In the genomic region with DNA sequence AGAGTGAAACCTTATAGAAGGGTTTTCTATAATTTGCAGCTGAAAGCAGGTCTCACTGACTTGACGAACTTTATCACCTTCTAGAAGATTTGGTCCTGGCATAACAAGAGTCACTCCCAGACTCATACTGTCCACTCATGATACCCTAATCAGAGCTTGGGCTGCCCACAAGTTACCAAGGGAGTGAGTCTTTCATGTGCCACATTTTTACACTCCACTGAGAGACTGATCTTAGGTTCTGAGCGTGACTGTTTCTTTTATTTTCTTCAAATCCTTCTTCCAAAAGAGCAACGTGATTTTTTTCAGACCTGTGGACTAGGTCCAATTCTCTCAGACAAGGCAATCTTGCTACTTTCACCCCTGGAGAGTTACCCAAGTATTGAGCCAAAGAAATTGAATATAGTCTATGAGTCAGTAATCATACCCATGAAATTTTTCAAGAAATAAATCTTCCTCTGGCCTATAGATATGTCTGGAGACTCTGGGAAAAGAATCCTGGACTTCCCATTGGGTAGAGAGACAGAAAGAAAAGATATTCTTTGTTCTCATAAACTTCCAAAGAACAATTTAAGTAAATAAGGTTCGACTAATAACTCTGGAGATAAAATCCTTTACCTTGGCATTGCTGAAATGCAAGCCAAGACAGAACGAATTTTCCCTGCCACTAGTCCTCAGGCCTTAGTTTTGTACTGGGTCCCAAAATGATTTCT, we compare ENCODE assay signal across 24 cellular contexts. TPM values are rescaled to one million over a fixed set of nuclear protein-coding genes. Genes with fewer than 3 reads are reported as not detected.
DNase-seq lines count a peak whose midpoint lies in the region; ATAC-seq and TF ChIP-seq lines count a peak whose summit lies in the region.
"Had no signal": no experiment of that assay in that cellular context is flagged by ENCODE, and none has a peak within 500 bp of the region (broad histone marks: within the 10 kb centered on the region; RNA-seq: fewer than 3 reads in every experiment).

No MANE protein-coding gene starts in this region.

- TF ChIP-seq CTCF in Loucy (conservative IDR thresholded peaks at IDR 0.05; ENCODE audit: low read length) (no peak), choroid plexus epithelial cell (conservative IDR thresholded peaks at IDR 0.05; ENCODE audit: low read depth, low read length) (no peak), osteocyte (IDR thresholded peaks at IDR 0.05) (no peak), natural killer cell (IDR thresholded peaks at IDR 0.05) (no peak)

- H3K9me3 Mint-ChIP-seq in osteocyte (ENCODE audit: unreplicated experiment) = no peaks in the 10 kb centered on the region
- no peaks in the 10 kb centered on the region for H3K9me3 Mint-ChIP-seq in natural killer cell
- H3K9me3 Mint-ChIP-seq: activated CD8-positive, alpha-beta T cell treated with anti-CD3 and anti-CD28 coated beads for 36 hours; activated naive CD4-positive, alpha-beta T cell treated with anti-CD3 and anti-CD28 coated beads, Interleukin-2, amount 10 ng/mL, durations not matched to agents 7 days and 5 days; naive thymus-derived CD8-positive, alpha-beta T cell; stimulated activated naive CD8-positive, alpha-beta T cell treated with anti-CD3 and anti-CD28 coated beads, Interleukin-15, Interleukin-2, amounts not matched to agents 100 ng/mL and 50 ng/mL, for 24 hours; T-helper 2 cell treated with Interferon-gamma antibody and Interleukin-4, amounts not matched to agents 5 μg/mL and 100 μg/mL, for 36 hours had no signal

- H3K36me3 ChIP-seq in Loucy (ENCODE audit: insufficient read depth, low read length) = no peaks in the 10 kb centered on the region
- H3K36me3 ChIP-seq in thymus (ENCODE audit: control insufficient read depth, insufficient read depth) = no peaks in the 10 kb centered on the region
- H3K36me3 ChIP-seq: colonic mucosa had no signal

- intact Hi-C loops in natural killer cell (cut with micrococcal nuclease) = no loop called here

- H3K4me2 ChIP-seq in Loucy (ENCODE audit: low read depth, low read length, poor library complexity, severe bottlenecking) = peak overlapping the region; percentile 35
- H3K4me2 ChIP-seq: smooth muscle cell had no signal

- H3K27me3 Mint-ChIP-seq in osteocyte (ENCODE audit: unreplicated experiment) (no peaks in the 10 kb centered on the region), natural killer cell (ENCODE audit: low read depth in 2 of 2) (peaks cover 10 to 16% of the 10 kb centered on the region in 2 donors)

- H3K27ac Mint-ChIP-seq in osteocyte (ENCODE audit: unreplicated experiment) (peak overlapping the region; percentile 63), natural killer cell (no peak overlapping the region)
- H3K27ac Mint-ChIP-seq: activated CD8-positive, alpha-beta T cell treated with anti-CD3 and anti-CD28 coated beads for 36 hours; activated naive CD4-positive, alpha-beta T cell treated with anti-CD3 and anti-CD28 coated beads, Interleukin-2, amount 10 ng/mL, durations not matched to agents 7 days and 5 days; naive thymus-derived CD8-positive, alpha-beta T cell; stimulated activated naive CD8-positive, alpha-beta T cell treated with anti-CD3 and anti-CD28 coated beads, Interleukin-15, Interleukin-2, amounts not matched to agents 100 ng/mL and 50 ng/mL, for 24 hours; T-helper 2 cell treated with Interferon-gamma antibody and Interleukin-4, amounts not matched to agents 5 μg/mL and 100 μg/mL, for 36 hours had no signal

- ATAC-seq in natural killer cell = no peak
- ATAC-seq: activated CD8-positive, alpha-beta T cell treated with anti-CD3 and anti-CD28 coated beads for 36 hours; naive thymus-derived CD8-positive, alpha-beta T cell had no signal

- H3K9ac ChIP-seq in Loucy (ENCODE audit: low read depth, low read length, poor library complexity, severe bottlenecking) = no peak overlapping the region

- H3K9me3 ChIP-seq in Loucy (ENCODE audit: insufficient read depth, low read depth, low read length) (no peaks in the 10 kb centered on the region), thymus (ENCODE audit: control insufficient read depth) (no peaks in the 10 kb centered on the region)
- H3K9me3 ChIP-seq: colonic mucosa had no signal

- WGBS in thymus = 84% methylated on average over 5 of the region's 5 CpGs

- H3K4me3 Mint-ChIP-seq in osteocyte (ENCODE audit: unreplicated experiment) (no peak overlapping the region), natural killer cell (no peak overlapping the region)
- H3K4me3 Mint-ChIP-seq: activated CD8-positive, alpha-beta T cell treated with anti-CD3 and anti-CD28 coated beads for 36 hours; activated naive CD4-positive, alpha-beta T cell treated with anti-CD3 and anti-CD28 coated beads, Interleukin-2, amount 10 ng/mL, durations not matched to agents 7 days and 5 days; naive thymus-derived CD8-positive, alpha-beta T cell; stimulated activated naive CD8-positive, alpha-beta T cell treated with anti-CD3 and anti-CD28 coated beads, Interleukin-15, Interleukin-2, amounts not matched to agents 100 ng/mL and 50 ng/mL, for 24 hours; T-helper 2 cell treated with Interferon-gamma antibody and Interleukin-4, amounts not matched to agents 5 μg/mL and 100 μg/mL, for 36 hours had no signal

- H3K9me2 ChIP-seq in Loucy (replicated peaks; ENCODE audit: low read depth, low read length) = no peaks in the 10 kb centered on the region

- H2AFZ ChIP-seq in Loucy (ENCODE audit: low read length) = no peak overlapping the region

- DNase-seq in choroid plexus epithelial cell (ENCODE audit: low read depth) = peak; percentile 85
- DNase-seq in osteocyte (ENCODE audit: extremely low spot score, unreplicated experiment) = no peak
- no peak for DNase-seq in GOT3 (lab: John Stamatoyannopoulos, UW)
- no peak for DNase-seq in DMS114 treated with DMSO at 0.1 percent for 48 hours (lab: John Stamatoyannopoulos, UW; ENCODE audit: unreplicated experiment)
- no peak for DNase-seq in natural killer cell
- DNase-seq in activated gamma-delta T cell treated with Interleukin-2 at 50 U/mL for 16 hours = no peak
- DNase-seq: activated CD8-positive, alpha-beta T cell treated with anti-CD3 and anti-CD28 coated beads for 36 hours; activated naive CD4-positive, alpha-beta T cell treated with anti-CD3 and anti-CD28 coated beads, Interleukin-2, amount 10 ng/mL, durations not matched to agents 7 days and 5 days; activated T-cell treated with anti-CD3 and anti-CD28 coated beads, Interleukin-2, amount 50 U/mL, for 1 hour; colonic mucosa; COR-L47; DND-41; foreskin melanocyte; hypothalamus; naive thymus-derived CD8-positive, alpha-beta T cell; NCI-H1048; NCI-H2029; posterior cingulate gyrus; stimulated activated CD4-positive, alpha-beta T cell treated with anti-CD3 and anti-CD28 coated beads, Interleukin-4, amount 100 ng/mL, for 24 hours had no signal

- H3K36me3 Mint-ChIP-seq in osteocyte (ENCODE audit: unreplicated experiment) = peaks cover 25% of the 10 kb centered on the region
- no peaks in the 10 kb centered on the region for H3K36me3 Mint-ChIP-seq in natural killer cell
- H3K36me3 Mint-ChIP-seq: activated naive CD4-positive, alpha-beta T cell treated with anti-CD3 and anti-CD28 coated beads, Interleukin-2, amount 10 ng/mL, durations not matched to agents 7 days and 5 days; naive thymus-derived CD8-positive, alpha-beta T cell had no signal

- H3K27me3 ChIP-seq in Loucy (ENCODE audit: insufficient read depth, low read length, poor library complexity, severe bottlenecking) (no peaks in the 10 kb centered on the region), thymus (ENCODE audit: control insufficient read depth, insufficient read depth) (no peaks in the 10 kb centered on the region)
- H3K27me3 ChIP-seq: colonic mucosa had no signal

- H4K20me1 ChIP-seq in Loucy (ENCODE audit: insufficient read depth, low read length, poor library complexity, severe bottlenecking) = no peaks in the 10 kb centered on the region

- H3K4me3 ChIP-seq in Loucy (ENCODE audit: low read length, poor library complexity, severe bottlenecking) (no peak overlapping the region), choroid plexus epithelial cell (ENCODE audit: low read depth, low read length) (no peak overlapping the region), thymus (ENCODE audit: low read length) (no peak overlapping the region)
- H3K4me3 ChIP-seq: colonic mucosa, smooth muscle cell had no signal

- H3K4me1 Mint-ChIP-seq in osteocyte (ENCODE audit: unreplicated experiment) (peaks cover 81% of the 10 kb centered on the region), natural killer cell (no peaks in the 10 kb centered on the region)
- H3K4me1 Mint-ChIP-seq: activated naive CD4-positive, alpha-beta T cell treated with anti-CD3 and anti-CD28 coated beads, Interleukin-2, amount 10 ng/mL, durations not matched to agents 7 days and 5 days; naive thymus-derived CD8-positive, alpha-beta T cell had no signal

- peak overlapping the region; percentile 42 for H3K27ac ChIP-seq in thymus (ENCODE audit: low read depth)
- H3K27ac ChIP-seq: colonic mucosa had no signal

- H3F3A ChIP-seq in Loucy (ENCODE audit: low read depth) = no peaks in the 10 kb centered on the region

- H3K79me2 ChIP-seq in Loucy (ENCODE audit: insufficient read depth, low read length) = no peaks in the 10 kb centered on the region

- H3K4me1 ChIP-seq in Loucy (ENCODE audit: insufficient read depth, low read length, poor library complexity, severe bottlenecking) (peaks cover 10% of the 10 kb centered on the region), thymus (ENCODE audit: control insufficient read depth, insufficient read depth, low read length) (no peaks in the 10 kb centered on the region)
- H3K4me1 ChIP-seq: colonic mucosa had no signal

RNA-seq across cellular contexts. Expression of a gene that starts 26.9 kb away (rescaled TPM):
- total RNA-seq in osteocyte = 339 and 340 TPM in 2 replicates
- polyA plus RNA-seq in thymus = 21.4 TPM
- not detected for total RNA-seq in natural killer cell
- total RNA-seq: activated CD8-positive, alpha-beta T cell treated with anti-CD3 and anti-CD28 coated beads for 36 hours; colonic mucosa; naive thymus-derived CD8-positive, alpha-beta T cell; smooth muscle cell had no signal
- polyA plus RNA-seq: naive thymus-derived CD8-positive, alpha-beta T cell; smooth muscle cell had no signal

Comparison
In these comparisons a context has a peak if more than half of its experiments do, and no peak if none do; other contexts are left out.
1. RNA of a gene that starts 26.9 kb away (total RNA-seq): 339 to 340 TPM in osteocyte; not detected in natural killer cell; every median in the first group is over 100 times any median in the second.